In genomic region chr1:228004331-228004871, GRCh38 we compare ENCODE assay signal across 1 cellular context.
A peak's percentile ranks its signal among the peaks of the same experiment; 100 is the strongest.
TF ChIP-seq lines count a peak whose summit lies in the region.

No MANE protein-coding gene starts in this region.

TF ChIP-seq in GM12878, 131 proteins besides CTCF, POLR2A, EP300 and RAD21:
- TF ChIP-seq BACH1 (IDR thresholded peaks at IDR 0.05; ENCODE audit: borderline replicate concordance) (no peak), RELB (IDR thresholded peaks at IDR 0.05; ENCODE audit: low read depth) (no peak), NR2F1 (conservative IDR thresholded peaks at IDR 0.05) (0 out of 2 replicates have a peak, but pooled peaks have one; percentile 24), SMC3 (IDR thresholded peaks at IDR 0.05; ENCODE audit: borderline replicate concordance, low read length) (peak; percentile 47; the same call in 1 of the 2 replicates), CEBPZ (IDR thresholded peaks at IDR 0.05; ENCODE audit: low read depth, low read length) (no peak)
